Comparison of ENCODE assay signal across 8 cellular contexts in genomic region chr20:50546729-50547314, GRCh38. TPM values are rescaled to one million over a fixed set of nuclear protein-coding genes. Genes with fewer than 3 reads are reported as not detected.
DNase-seq lines count a peak whose midpoint lies in the region; ATAC-seq lines count a peak whose summit lies in the region.

No MANE protein-coding gene starts in this region.

- H3K9me3 ChIP-seq in skeletal muscle satellite cell (replicated peaks; ENCODE audit: low read length), result no peaks in the 10 kb centered on the region

- peak overlapping the region; percentile 72 for H3K4me3 Mint-ChIP-seq in activated CD4-positive, alpha-beta T cell treated with anti-CD3 and anti-CD28 coated beads, Interleukin-2, amount 10 ng/mL, durations not matched to agents 7 days and 5 days
- peak overlapping the region; percentile 72 for H3K4me3 Mint-ChIP-seq in central memory CD8-positive, alpha-beta T cell

- POLR2A ChIA-PET in activated CD4-positive, alpha-beta T cell treated with anti-CD3 and anti-CD28 coated beads, Interleukin-2, amount 10 ng/mL, durations not matched to agents 7 days and 5 days (lab: Charles Lee), result no interaction called here

- peak; percentile 60 for ATAC-seq in central memory CD8-positive, alpha-beta T cell (replicated peaks; ENCODE audit: extremely low read depth, poor library complexity, severe bottlenecking)
- ATAC-seq in GM18861 (IDR thresholded peaks at IDR 0.05; ENCODE audit: unreplicated experiment), result no peak
- no peak for ATAC-seq in HG03139 (IDR thresholded peaks at IDR 0.05; ENCODE audit: unreplicated experiment)

- H3K27me3 ChIP-seq in skeletal muscle satellite cell (ENCODE audit: control insufficient read depth, insufficient read depth, low read length), result no peaks in the 10 kb centered on the region

- no peaks in the 10 kb centered on the region for H3K27me3 Mint-ChIP-seq in activated CD4-positive, alpha-beta T cell treated with anti-CD3 and anti-CD28 coated beads, Interleukin-2, amount 10 ng/mL, durations not matched to agents 7 days and 5 days
- H3K27me3 Mint-ChIP-seq in central memory CD8-positive, alpha-beta T cell, result no peaks in the 10 kb centered on the region

- peaks cover 66% of the 10 kb centered on the region for H3K4me1 Mint-ChIP-seq in activated CD4-positive, alpha-beta T cell treated with anti-CD3 and anti-CD28 coated beads, Interleukin-2, amount 10 ng/mL, durations not matched to agents 7 days and 5 days
- H3K4me1 Mint-ChIP-seq in central memory CD8-positive, alpha-beta T cell, result peaks cover 62% of the 10 kb centered on the region

- peaks cover 11% of the 10 kb centered on the region for H3K36me3 ChIP-seq in skeletal muscle satellite cell (ENCODE audit: insufficient read depth, low read length)

- CTCF ChIA-PET in activated CD4-positive, alpha-beta T cell treated with anti-CD3 and anti-CD28 coated beads, Interleukin-2, amount 10 ng/mL, durations not matched to agents 7 days and 5 days (lab: Charles Lee), result interaction anchor here (0.6 to 1.8 kb wide), 4 partner anchors 17 to 418 kb away, joined by 3 to 7 read pairs (median 4); no protein-coding TSS in a partner anchor

- peak overlapping the region; percentile 88 for H3K27ac Mint-ChIP-seq in activated CD4-positive, alpha-beta T cell treated with anti-CD3 and anti-CD28 coated beads, Interleukin-2, amount 10 ng/mL, durations not matched to agents 7 days and 5 days
- peak overlapping the region; percentile 81 for H3K27ac Mint-ChIP-seq in central memory CD8-positive, alpha-beta T cell (ENCODE audit: low read depth)

- peak overlapping the region; percentile 29 for H3K9ac ChIP-seq in skeletal muscle satellite cell (ENCODE audit: low read depth, low read length)

- peak overlapping the region; percentile 41 for H3K4me3 ChIP-seq in skeletal muscle satellite cell (ENCODE audit: low read length)

- H3K4me2 ChIP-seq in skeletal muscle satellite cell (ENCODE audit: low read length), result peak overlapping the region; percentile 60

- no peaks in the 10 kb centered on the region for H3K9me3 Mint-ChIP-seq in activated CD4-positive, alpha-beta T cell treated with anti-CD3 and anti-CD28 coated beads, Interleukin-2, amount 10 ng/mL, durations not matched to agents 7 days and 5 days
- no peaks in the 10 kb centered on the region for H3K9me3 Mint-ChIP-seq in central memory CD8-positive, alpha-beta T cell

- H3K4me1 ChIP-seq in skeletal muscle satellite cell (ENCODE audit: control insufficient read depth, insufficient read depth, low read length), result peaks cover 15% of the 10 kb centered on the region

- DNase-seq in activated CD4-positive, alpha-beta T cell treated with anti-CD3 and anti-CD28 coated beads, Interleukin-2, amount 10 ng/mL, durations not matched to agents 7 days and 5 days, result peak; percentile 38
- no peak for DNase-seq in activated CD4-positive, alpha-beta T cell treated with anti-CD3 and anti-CD28 coated beads for 1 hour
- DNase-seq in KG1 (lab: John Stamatoyannopoulos, UW), result peak; percentile 26
- no peak for DNase-seq in central memory CD8-positive, alpha-beta T cell (ENCODE audit: low spot score in 2 of 2)
- no peak for DNase-seq in epidermal melanocyte (ENCODE audit: insufficient read length, low spot score)

- peaks cover 46% of the 10 kb centered on the region for H3K36me3 Mint-ChIP-seq in activated CD4-positive, alpha-beta T cell treated with anti-CD3 and anti-CD28 coated beads, Interleukin-2, amount 10 ng/mL, durations not matched to agents 7 days and 5 days (ENCODE audit: low read depth)
- peaks cover 6% of the 10 kb centered on the region for H3K36me3 Mint-ChIP-seq in central memory CD8-positive, alpha-beta T cell (ENCODE audit: insufficient read depth)

RNA-seq across cellular contexts. Expression of gene PTPN1, which starts 36.6 kb away (rescaled TPM):
- total RNA-seq in activated CD4-positive, alpha-beta T cell treated with anti-CD3 and anti-CD28 coated beads, Interleukin-2, amount 10 ng/mL, durations not matched to agents 7 days and 5 days, result 10 to 100 TPM; 66.4 to 75.3 TPM
- 51.5 and 58.8 TPM in 2 replicates for total RNA-seq in skeletal muscle satellite cell (2012; rRNA removed)

Comparison
In these comparisons a context has a peak if more than half of its experiments do, and no peak if none do; other contexts are left out.
1. DNase-seq: peak in activated CD4-positive, alpha-beta T cell treated with anti-CD3 and anti-CD28 coated beads, Interleukin-2, amount 10 ng/mL, durations not matched to agents 7 days and 5 days (single experiment) and KG1 (single experiment); none in activated CD4-positive, alpha-beta T cell treated with anti-CD3 and anti-CD28 coated beads for 1 hour (single experiment), central memory CD8-positive, alpha-beta T cell (0 of 2) and epidermal melanocyte (single experiment).